In the genomic region with DNA sequence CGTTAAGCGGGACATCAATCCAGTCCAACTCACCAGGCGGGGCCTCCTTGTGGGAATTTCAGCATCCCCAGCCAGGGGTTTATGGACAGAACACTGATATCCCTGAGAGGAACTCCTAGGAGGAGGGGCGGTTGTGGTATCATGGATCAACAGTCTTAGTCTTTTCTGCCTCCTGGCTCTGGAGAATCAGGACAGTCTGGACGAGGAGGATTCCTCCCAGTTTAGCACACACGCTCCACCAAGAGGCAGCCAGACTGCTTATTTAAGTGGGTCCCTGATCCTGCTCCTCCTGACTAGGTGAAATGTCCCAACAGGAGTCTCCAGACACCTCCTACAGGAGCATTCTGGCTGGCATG, we compare ENCODE assay signal across 1 cellular context.
TF ChIP-seq lines count a peak whose summit lies in the region.

No MANE protein-coding gene starts in this region.

TF ChIP-seq in IMR-90, 13 proteins besides CTCF, POLR2A, EP300 and RAD21:
- TF ChIP-seq MAZ (IDR thresholded peaks at IDR 0.05; ENCODE audit: borderline replicate concordance, low read depth, low read length), result no peak
TF ChIP-seq in IMR-90: peak in this region for 0.
